ENCODE assay signal across 23 cellular contexts in the genomic region with DNA sequence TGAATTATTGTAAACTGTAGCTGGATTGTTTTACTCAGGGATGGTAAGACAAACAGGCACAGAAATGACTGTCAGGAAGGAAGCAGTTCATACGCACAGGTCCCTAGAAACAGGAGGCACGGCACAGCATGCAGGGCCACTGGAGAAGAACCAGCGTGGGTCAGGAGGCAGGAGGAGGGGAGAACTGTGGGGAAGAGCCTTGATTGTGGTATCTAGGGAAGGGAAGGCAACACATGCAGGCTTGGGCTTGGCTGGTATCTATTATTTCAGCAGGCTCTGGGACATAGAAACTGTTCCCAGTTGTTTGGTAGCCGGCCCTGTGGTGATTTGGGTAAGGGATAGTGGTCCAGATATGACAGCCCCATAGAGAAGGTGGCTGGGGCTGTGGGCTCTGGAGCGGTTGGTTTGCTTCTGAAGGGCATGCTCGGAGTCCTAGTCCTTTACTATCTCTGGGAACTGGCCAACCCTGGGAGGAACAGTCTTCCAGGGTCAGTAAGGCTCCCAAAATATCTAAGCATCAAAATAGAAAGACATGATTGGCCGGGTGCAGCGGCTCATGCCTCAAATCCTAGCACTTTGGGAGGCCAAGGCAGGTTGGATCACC. TPM values are rescaled to one million over a fixed set of nuclear protein-coding genes. Genes with fewer than 3 reads are reported as not detected.
A peak's percentile ranks its signal among the peaks of the same experiment; 100 is the strongest.
DNase-seq lines count a peak whose midpoint lies in the region; ATAC-seq and TF ChIP-seq lines count a peak whose summit lies in the region.
"Had no signal": no experiment of that assay in that cellular context is flagged by ENCODE, and none has a peak within 500 bp of the region (broad histone marks: within the 10 kb centered on the region; RNA-seq: fewer than 3 reads in every experiment).

No MANE protein-coding gene starts in this region.

- no peak overlapping the region for H2AK9ac ChIP-seq in IMR-90 (replicated peaks; ENCODE audit: low read depth, low read length, poor library complexity)

- TF ChIP-seq RAD21 in IMR-90 (IDR thresholded peaks at IDR 0.05; ENCODE audit: low read length) = no peak

- H2AK5ac ChIP-seq in IMR-90 (ENCODE audit: low read depth, low read length) = no peak overlapping the region

- no peaks in the 10 kb centered on the region for H3K79me1 ChIP-seq in IMR-90 (ENCODE audit: low read depth in 1 of 2, low read length in 2 of 2)

- peaks cover 9% of the 10 kb centered on the region; the same call in 1 of the 2 replicates for H3K9me1 ChIP-seq in IMR-90 (ENCODE audit: insufficient read depth, low read length)

- H3K9me3 Mint-ChIP-seq in progenitor cell of endocrine pancreas (ENCODE audit: low read depth) = no peaks in the 10 kb centered on the region

- POLR2A ChIA-PET in IMR-90 (lab: Charles Lee; ENCODE audit: unreplicated experiment) = no interaction called here

- in situ Hi-C loops in IMR-90 (cut with MboI; ENCODE audit: low sequenced_read_pairs) = no loop called here

- TF ChIP-seq POLR2A in IMR-90 (IDR thresholded peaks at IDR 0.05; ENCODE audit: low read depth, low read length) = no peak

- H4K91ac ChIP-seq in IMR-90 (ENCODE audit: insufficient read depth, low read depth, low read length) = no peak overlapping the region; the same call in 1 of the 2 replicates

- H3K27ac Mint-ChIP-seq in progenitor cell of endocrine pancreas = peak overlapping the region; percentile 16
- H3K27ac Mint-ChIP-seq: CD4-positive, alpha-beta memory T cell had no signal

- no peak overlapping the region for H3K56ac ChIP-seq in IMR-90 (ENCODE audit: extremely low read depth, insufficient read depth, low read length)

- intact Hi-C loops in IMR-90 (cut with micrococcal nuclease) = no loop called here
- intact Hi-C loops in right cardiac atrium (cut with DNase I) = no loop called here

- H3K27me3 Mint-ChIP-seq in progenitor cell of endocrine pancreas = peaks cover 6% of the 10 kb centered on the region

- H3K36me3 Mint-ChIP-seq in progenitor cell of endocrine pancreas (ENCODE audit: insufficient read depth) = no peaks in the 10 kb centered on the region
- H3K36me3 Mint-ChIP-seq: CD4-positive, alpha-beta memory T cell had no signal

- no peak overlapping the region for H3K14ac ChIP-seq in IMR-90 (replicated peaks; ENCODE audit: low read depth, low read length)

- H4K8ac ChIP-seq in IMR-90 (ENCODE audit: low read depth in 2 of 2, low read length in 2 of 2) = peak overlapping the region in 1 of 2 experiments; percentile 22; a peak in 1 of 4 replicates

- peak overlapping the region; percentile 16 for H2BK5ac ChIP-seq in IMR-90 (ENCODE audit: low read depth, low read length, poor library complexity, severe bottlenecking)

- H4K5ac ChIP-seq in IMR-90 (ENCODE audit: low read depth, low read length) = no peak overlapping the region

- BruUV-seq in IMR-90 (replicated peaks; lab: Mats Ljungman, UMichigan) = no TSS peak

- H3K4me3 Mint-ChIP-seq in progenitor cell of endocrine pancreas (ENCODE audit: low read depth) = no peak overlapping the region
- H3K4me3 Mint-ChIP-seq: CD4-positive, alpha-beta memory T cell had no signal

- no peaks in the 10 kb centered on the region for H3K79me2 ChIP-seq in fibroblast of lung (ENCODE audit: control insufficient read depth, insufficient read depth, low read length)

- 0 out of 2 replicates have a peak, but pooled peaks cover 3% of the 10 kb centered on the region for H3K9me3 ChIP-seq in IMR-90 (ENCODE audit: control insufficient read depth, insufficient read depth, low read length)
- no peaks in the 10 kb centered on the region for H3K9me3 ChIP-seq in fibroblast of lung (ENCODE audit: control insufficient read depth, insufficient read depth, low read depth, low read length)
- no peaks in the 10 kb centered on the region for H3K9me3 ChIP-seq in right cardiac atrium (ENCODE audit: control insufficient read depth, low read length)
- H3K9me3 ChIP-seq: A549, HAP-1 had no signal

- H3K9ac ChIP-seq in IMR-90 (ENCODE audit: low read depth, low read length) = no peak overlapping the region
- H3K9ac ChIP-seq in fibroblast of lung (ENCODE audit: insufficient read depth, low read length) = no peak overlapping the region

- H3K36me3 ChIP-seq in IMR-90 (ENCODE audit: control insufficient read depth, insufficient read depth, low read length) (no peaks in the 10 kb centered on the region), fibroblast of lung (ENCODE audit: control insufficient read depth, insufficient read depth, low read length) (no peaks in the 10 kb centered on the region)
- H3K36me3 ChIP-seq: HAP-1 had no signal

- DNase-seq in IMR-90 (no peak), fibroblast of lung (ENCODE audit: low read depth in 2 of 2) (no peak), right cardiac atrium (no peak), progenitor cell of endocrine pancreas (ENCODE audit: low spot score, unreplicated experiment) (no peak), NCI-H146 treated with DMSO at 0.1 percent for 48 hours (lab: John Stamatoyannopoulos, UW; ENCODE audit: unreplicated experiment) (no peak)
- no peak for DNase-seq in activated naive CD4-positive, alpha-beta T cell (lab: John Stamatoyannopoulos, UW)
- DNase-seq: Calu3; CD4-positive, alpha-beta memory T cell; DMS53; EL; MM.1S; NCI-H1092; NCI-H146; NCI-H2081; NK-92 treated with Interleukin-12 subunit alpha and Interleukin-12 subunit beta, amount 100 ng/mL, for 24 hours; SHP77 treated with DMSO at 0.1 percent for 48 hours had no signal

- no peak overlapping the region for H3K18ac ChIP-seq in IMR-90 (ENCODE audit: low read depth, low read length)

- TF ChIP-seq CTCF in IMR-90 (conservative IDR thresholded peaks at IDR 0.05; ENCODE audit: low read depth, low read length) (no peak), fibroblast of lung (conservative IDR thresholded peaks at IDR 0.05 in 1 of 2, IDR thresholded peaks at IDR 0.05 in 1 of 2; ENCODE audit: low read depth in 1 of 2, low read length in 2 of 2) (no peak), progenitor cell of endocrine pancreas (IDR thresholded peaks at IDR 0.05; ENCODE audit: unreplicated experiment) (no peak)

- no peak overlapping the region for H3K23ac ChIP-seq in IMR-90 (ENCODE audit: low read depth, low read length)

- H3K27ac ChIP-seq in IMR-90 (ENCODE audit: insufficient read depth, low read length) (no peak overlapping the region), fibroblast of lung (ENCODE audit: insufficient read depth, low read length) (no peak overlapping the region), right cardiac atrium (ENCODE audit: low read length) (peak overlapping the region; percentile 72)
- H3K27ac ChIP-seq: A549 had no signal

- H4K20me1 ChIP-seq in IMR-90 (ENCODE audit: insufficient read depth, low read length) (no peaks in the 10 kb centered on the region), fibroblast of lung (ENCODE audit: control insufficient read depth, extremely low read depth, insufficient read depth, low read length) (no peaks in the 10 kb centered on the region)

- 47% methylated on average over 4 of the region's 8 CpGs; no CpG with 5 or more reads in 1 of the 2 experiments for WGBS in IMR-90 (ENCODE audit: extremely low coverage in 2 of 2, insufficient read length in 1 of 2), 2 experiments
- 54% methylated on average over 8 of the region's 8 CpGs for WGBS in right cardiac atrium

- H3K4me3 ChIP-seq in IMR-90 (ENCODE audit: insufficient read depth, low read depth, low read length) = no peak overlapping the region
- no peak overlapping the region for H3K4me3 ChIP-seq in fibroblast of lung (replicated peaks in 1 of 4; ENCODE audit: control extremely low read depth in 1 of 4, insufficient read depth in 1 of 4, low read depth in 3 of 4, low read length in 4 of 4)
- H3K4me3 ChIP-seq in right cardiac atrium (ENCODE audit: low read length) = no peak overlapping the region
- H3K4me3 ChIP-seq: A549, HAP-1 had no signal

- peaks cover 12% of the 10 kb centered on the region for H3K4me1 ChIP-seq in IMR-90 (ENCODE audit: control insufficient read depth, insufficient read depth, low read length)
- H3K4me1 ChIP-seq in fibroblast of lung (ENCODE audit: control insufficient read depth, extremely low read depth, insufficient read depth, low read length) = peaks cover 5% of the 10 kb centered on the region
- H3K4me1 ChIP-seq in right cardiac atrium (ENCODE audit: control insufficient read depth, insufficient read depth, low read length) = no peaks in the 10 kb centered on the region
- H3K4me1 ChIP-seq: HAP-1 had no signal

- ATAC-seq in IMR-90 (ENCODE audit: low read depth) (peak; percentile 28; the same call in 1 of the 2 replicates), right cardiac atrium (peak in 1 of 2 donors; percentile 43), HG03108 (IDR thresholded peaks at IDR 0.05; ENCODE audit: unreplicated experiment) (no peak), GM21526 (IDR thresholded peaks at IDR 0.05; ENCODE audit: low FRiP score, unreplicated experiment) (no peak)
- ATAC-seq: A549, SK-N-SH treated with all-trans-retinoic acid at 6 μM for 48 hours had no signal

- H2BK120ac ChIP-seq in IMR-90 (ENCODE audit: low read depth, low read length) = peak overlapping the region; percentile 50

- no peak overlapping the region; the same call in 1 of the 2 replicates for H2BK20ac ChIP-seq in IMR-90 (ENCODE audit: low read depth, low read length)

- H2BK15ac ChIP-seq in IMR-90 (ENCODE audit: low read depth, low read length) = no peak overlapping the region

- no peaks in the 10 kb centered on the region; the same call in 1 of the 2 replicates for H3K27me3 ChIP-seq in IMR-90 (ENCODE audit: control insufficient read depth, insufficient read depth, low read length)
- no peaks in the 10 kb centered on the region for H3K27me3 ChIP-seq in fibroblast of lung (ENCODE audit: control insufficient read depth, insufficient read depth, low read length)
- no peaks in the 10 kb centered on the region for H3K27me3 ChIP-seq in right cardiac atrium (ENCODE audit: control insufficient read depth, insufficient read depth)

- no peaks in the 10 kb centered on the region for H3K4me1 Mint-ChIP-seq in progenitor cell of endocrine pancreas (ENCODE audit: low read depth)
- H3K4me1 Mint-ChIP-seq: CD4-positive, alpha-beta memory T cell had no signal

- dilution Hi-C loops in IMR-90 (cut with HindIII; ENCODE audit: low sequenced_read_pairs, unreplicated experiment) = no loop called here

- CTCF ChIA-PET in IMR-90 (lab: Yijun Ruan, JAX) = no interaction called here

- H2AFZ ChIP-seq in IMR-90 (replicated peaks; ENCODE audit: low read length, poor library complexity) (peak overlapping the region; percentile 79), fibroblast of lung (ENCODE audit: low read length) (peak overlapping the region; percentile 43)

- H3K4ac ChIP-seq in IMR-90 (ENCODE audit: low read depth, low read length) = peak overlapping the region; percentile 14

- no peak overlapping the region; the same call in 1 of the 2 replicates for H3K4me2 ChIP-seq in IMR-90 (ENCODE audit: low read depth, low read length)
- no peak overlapping the region for H3K4me2 ChIP-seq in fibroblast of lung (ENCODE audit: extremely low read depth, insufficient read depth, low read length)
- H3K4me2 ChIP-seq: A549 had no signal

RNA-seq across cellular contexts. Expression of a gene that starts 43.1 kb away (rescaled TPM):
- total RNA-seq in IMR-90 (2012; rRNA removed) (3.8 and 9.7 TPM in 2 replicates), fibroblast of lung (5.4 and 6.9 TPM in 2 replicates), right cardiac atrium (1 to 10 TPM; 3.3 to 4.4 (median 3.5) TPM), progenitor cell of endocrine pancreas (10.5 and 10.9 TPM in 2 replicates)
- polyA plus RNA-seq in IMR-90 (2012; rRNA removed) (1.8 and 2.3 TPM in 2 replicates), fibroblast of lung (4.3 and 4.4 TPM in 2 replicates), right cardiac atrium (2.1 TPM)
- polyA plus RNA-seq in IMR-90 (2012; cell fraction: cytosol; rRNA removed) = 0.31 and 0.35 TPM in 2 replicates
- polyA plus RNA-seq in IMR-90 (2012; cell fraction: nucleus; rRNA removed; ENCODE audit: low replicate concordance) = 0.41 and 2.7 TPM in 2 replicates
- 3.0 and 3.3 TPM in 2 replicates for polyA plus RNA-seq in fibroblast of lung (2012)
- polyA minus RNA-seq in fibroblast of lung (ENCODE audit: low replicate concordance) = 1.0 and 1.6 TPM in 2 replicates

RNA-seq across cellular contexts. Expression of a gene that starts 47.9 kb away (rescaled TPM):
- total RNA-seq in IMR-90 (2012; rRNA removed) = not detected in 2 replicates
- polyA plus RNA-seq in IMR-90 (2012; rRNA removed) = not detected in 2 replicates
- polyA plus RNA-seq in IMR-90 (2012; cell fraction: cytosol; rRNA removed) = not detected in 2 replicates
- polyA plus RNA-seq in IMR-90 (2012; cell fraction: nucleus; rRNA removed; ENCODE audit: low replicate concordance) = 0.78 and 1.9 TPM in 2 replicates
- not detected in 2 replicates for total RNA-seq in fibroblast of lung
- polyA plus RNA-seq in fibroblast of lung = 0.06 TPM in 1 of 2 replicates, not detected in the other
- not detected in 2 replicates for polyA plus RNA-seq in fibroblast of lung (2012)
- not detected in 2 replicates for polyA minus RNA-seq in fibroblast of lung (ENCODE audit: low replicate concordance)
- 100 to 1,000 TPM in 3 of 4 donors, 10 to 100 TPM in 1; 54.5 to 833 (median 171) TPM for total RNA-seq in right cardiac atrium
- polyA plus RNA-seq in right cardiac atrium = 1,262 TPM
- total RNA-seq in progenitor cell of endocrine pancreas = 1.8 and 2.5 TPM in 2 replicates
- total RNA-seq: NCI-H460, OCI-LY7 had no signal
- polyA plus RNA-seq: CD4-positive, alpha-beta memory T cell had no signal

Comparison
In these comparisons a context has a peak if more than half of its experiments do, and no peak if none do; other contexts are left out.
1. RNA of a gene that starts 47.9 kb away (total RNA-seq): 54.5 to 833 TPM in right cardiac atrium; 1.8 to 2.5 TPM in progenitor cell of endocrine pancreas, not detected in IMR-90 and not detected in fibroblast of lung; every median in the first group is over 10 times any median in the second.